ENCODE assay signal across 12 cellular contexts in the genomic region with DNA sequence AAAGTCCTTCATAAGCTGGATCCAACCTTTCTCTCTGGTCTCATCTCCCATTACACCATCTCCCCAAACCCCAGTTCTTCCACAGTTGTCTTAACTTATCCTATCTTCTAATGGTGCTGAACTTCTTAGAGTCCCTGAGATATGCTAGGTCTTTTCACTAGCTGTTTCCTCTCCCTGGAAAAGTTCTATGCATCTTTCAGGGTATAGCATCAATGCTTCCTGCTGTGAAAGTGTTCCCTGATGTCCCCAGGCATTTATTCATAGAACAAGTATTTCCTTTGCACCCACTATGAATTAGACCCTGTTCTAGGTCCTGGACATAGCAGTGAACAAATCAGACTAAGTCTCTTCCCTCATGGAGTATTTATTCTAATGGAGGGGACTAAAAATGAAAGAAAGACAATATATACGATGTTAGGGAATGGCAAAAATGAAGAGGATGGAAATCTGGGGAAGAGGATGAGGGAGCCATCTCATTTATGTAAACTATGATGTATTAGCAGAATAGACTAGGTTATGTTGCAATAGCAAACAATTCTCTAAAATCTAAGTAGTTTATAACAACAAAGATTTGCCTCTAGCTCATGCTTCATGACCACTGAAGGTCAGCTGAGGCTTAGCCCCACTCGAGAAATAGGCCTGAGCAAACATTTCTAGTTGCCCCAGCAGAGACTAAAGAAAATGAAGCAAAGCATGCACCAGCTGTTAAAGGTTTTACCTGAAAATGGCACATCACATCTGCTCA.
DNase-seq lines count a peak whose midpoint lies in the region; ATAC-seq lines count a peak whose summit lies in the region.
"Had no signal": no experiment of that assay in that cellular context is flagged by ENCODE, and none has a peak within 500 bp of the region (broad histone marks: within the 10 kb centered on the region; RNA-seq: fewer than 3 reads in every experiment).

No MANE protein-coding gene starts in this region.

- H2BK12ac ChIP-seq in mesenchymal stem cell (ENCODE audit: low read length in 2 of 2) = no peak overlapping the region

- H3K79me1 ChIP-seq in mesenchymal stem cell (replicated peaks; ENCODE audit: low read length, poor library complexity, severe bottlenecking) = no peaks in the 10 kb centered on the region

- 45% methylated on average over 2 of the region's 2 CpGs for WGBS in mesenchymal stem cell

- H3K27ac ChIP-seq in mesenchymal stem cell (ENCODE audit: low read length, poor library complexity, severe bottlenecking) = no peak overlapping the region

- no peaks in the 10 kb centered on the region for H3K36me3 ChIP-seq in mesenchymal stem cell (ENCODE audit: control insufficient read depth in 1 of 2, insufficient read depth in 2 of 2, low read depth in 1 of 2, low read length in 2 of 2)
- H3K36me3 ChIP-seq: HAP-1 had no signal

- no peak overlapping the region for H4K91ac ChIP-seq in mesenchymal stem cell (ENCODE audit: low read length)

- H3K14ac ChIP-seq in mesenchymal stem cell (ENCODE audit: low read length in 2 of 2) = no peak overlapping the region

- no peak overlapping the region for H2BK5ac ChIP-seq in mesenchymal stem cell (ENCODE audit: low read depth, low read length, poor library complexity, severe bottlenecking)

- H3K27me3 ChIP-seq in mesenchymal stem cell (ENCODE audit: control insufficient read depth in 1 of 2, insufficient read depth in 1 of 2, low read length in 2 of 2) = peaks cover 0 to 20% of the 10 kb centered on the region in 2 experiments

- no peak overlapping the region for H3K4me2 ChIP-seq in mesenchymal stem cell (ENCODE audit: low read length, poor library complexity, severe bottlenecking)

- H3K9ac ChIP-seq in mesenchymal stem cell (ENCODE audit: low read length) = no peak overlapping the region

- H4K8ac ChIP-seq in mesenchymal stem cell (ENCODE audit: low read length) = no peak overlapping the region

- no peak overlapping the region for H3K23ac ChIP-seq in mesenchymal stem cell (ENCODE audit: low read length in 2 of 2)

- H2AK5ac ChIP-seq in mesenchymal stem cell (ENCODE audit: low read length, severe bottlenecking) = peak overlapping the region; percentile 41

- H3K36me3 Mint-ChIP-seq in T-helper 2 cell treated with Interferon-gamma antibody and Interleukin-4, amounts not matched to agents 5 μg/mL and 100 μg/mL, for 36 hours (ENCODE audit: low read depth) = no peaks in the 10 kb centered on the region
- H3K36me3 Mint-ChIP-seq: CD8-positive, alpha-beta T cell had no signal

- H3K4me3 Mint-ChIP-seq in T-helper 2 cell treated with Interferon-gamma antibody and Interleukin-4, amounts not matched to agents 5 μg/mL and 100 μg/mL, for 36 hours = no peak overlapping the region
- H3K4me3 Mint-ChIP-seq: CD14-positive monocyte; CD8-positive, alpha-beta T cell; HFFc6 had no signal

- H2BK15ac ChIP-seq in mesenchymal stem cell (ENCODE audit: low read depth, poor library complexity, severe bottlenecking) = no peak overlapping the region

- DNase-seq in HCEC 1CT (peak; percentile 45), amniotic epithelial cell (ENCODE audit: low read depth) (peak; percentile 45), mesenchymal stem cell (peak; percentile 69), NCI-H69 (lab: John Stamatoyannopoulos, UW) (no peak), dermis blood vessel endothelial cell (no peak)
- no peak for DNase-seq in T-helper 2 cell treated with Interferon-gamma antibody and Interleukin-4, amounts not matched to agents 5 μg/mL and 100 μg/mL, for 36 hours (ENCODE audit: low spot score)
- DNase-seq: CD8-positive, alpha-beta T cell; COR-L47; HFFc6 had no signal

- no peak overlapping the region for H3K27ac Mint-ChIP-seq in T-helper 2 cell treated with Interferon-gamma antibody and Interleukin-4, amounts not matched to agents 5 μg/mL and 100 μg/mL, for 36 hours
- H3K27ac Mint-ChIP-seq: CD8-positive, alpha-beta T cell; HFFc6 had no signal

- H3K18ac ChIP-seq in mesenchymal stem cell (ENCODE audit: low read depth in 1 of 2, low read length in 2 of 2) = no peak overlapping the region

- peaks cover 5% of the 10 kb centered on the region for H3K4me1 ChIP-seq in mesenchymal stem cell (ENCODE audit: control insufficient read depth, insufficient read depth, low read depth, low read length)
- H3K4me1 ChIP-seq: HAP-1 had no signal

- H2AFZ ChIP-seq in mesenchymal stem cell (ENCODE audit: low read depth, low read length) = no peak overlapping the region

- no peak overlapping the region for H3K4ac ChIP-seq in mesenchymal stem cell (ENCODE audit: low read depth in 1 of 2, low read length in 2 of 2)

- no peak for ATAC-seq in GM19452 (IDR thresholded peaks at IDR 0.05; ENCODE audit: unreplicated experiment)
- ATAC-seq: CD8-positive, alpha-beta T cell had no signal

- no peaks in the 10 kb centered on the region for H3K9me3 ChIP-seq in mesenchymal stem cell (ENCODE audit: control insufficient read depth, low read length)
- H3K9me3 ChIP-seq: HAP-1 had no signal

- H3K27me3 Mint-ChIP-seq in T-helper 2 cell treated with Interferon-gamma antibody and Interleukin-4, amounts not matched to agents 5 μg/mL and 100 μg/mL, for 36 hours (ENCODE audit: low read depth) = peaks cover 18% of the 10 kb centered on the region

- no peak overlapping the region for H3K4me3 ChIP-seq in mesenchymal stem cell (ENCODE audit: insufficient read depth in 1 of 2, low read depth in 1 of 2, low read length in 2 of 2)
- H3K4me3 ChIP-seq: HAP-1 had no signal

- H3K9me3 Mint-ChIP-seq in T-helper 2 cell treated with Interferon-gamma antibody and Interleukin-4, amounts not matched to agents 5 μg/mL and 100 μg/mL, for 36 hours = no peaks in the 10 kb centered on the region
- H3K9me3 Mint-ChIP-seq: CD8-positive, alpha-beta T cell; HFFc6 had no signal

- peaks cover 7% of the 10 kb centered on the region for H3K4me1 Mint-ChIP-seq in T-helper 2 cell treated with Interferon-gamma antibody and Interleukin-4, amounts not matched to agents 5 μg/mL and 100 μg/mL, for 36 hours (ENCODE audit: low read depth)

- H2BK120ac ChIP-seq in mesenchymal stem cell (ENCODE audit: low read depth, low read length) = no peak overlapping the region

Comparison
In these comparisons a context has a peak if more than half of its experiments do, and no peak if none do; other contexts are left out.
1. DNase-seq: peak in HCEC 1CT (single experiment), amniotic epithelial cell (single experiment) and mesenchymal stem cell (single experiment); none in T-helper 2 cell treated with Interferon-gamma antibody and Interleukin-4, amounts not matched to agents 5 μg/mL and 100 μg/mL, for 36 hours (single experiment), NCI-H69 (single experiment) and dermis blood vessel endothelial cell (single experiment).